In the genomic region with DNA sequence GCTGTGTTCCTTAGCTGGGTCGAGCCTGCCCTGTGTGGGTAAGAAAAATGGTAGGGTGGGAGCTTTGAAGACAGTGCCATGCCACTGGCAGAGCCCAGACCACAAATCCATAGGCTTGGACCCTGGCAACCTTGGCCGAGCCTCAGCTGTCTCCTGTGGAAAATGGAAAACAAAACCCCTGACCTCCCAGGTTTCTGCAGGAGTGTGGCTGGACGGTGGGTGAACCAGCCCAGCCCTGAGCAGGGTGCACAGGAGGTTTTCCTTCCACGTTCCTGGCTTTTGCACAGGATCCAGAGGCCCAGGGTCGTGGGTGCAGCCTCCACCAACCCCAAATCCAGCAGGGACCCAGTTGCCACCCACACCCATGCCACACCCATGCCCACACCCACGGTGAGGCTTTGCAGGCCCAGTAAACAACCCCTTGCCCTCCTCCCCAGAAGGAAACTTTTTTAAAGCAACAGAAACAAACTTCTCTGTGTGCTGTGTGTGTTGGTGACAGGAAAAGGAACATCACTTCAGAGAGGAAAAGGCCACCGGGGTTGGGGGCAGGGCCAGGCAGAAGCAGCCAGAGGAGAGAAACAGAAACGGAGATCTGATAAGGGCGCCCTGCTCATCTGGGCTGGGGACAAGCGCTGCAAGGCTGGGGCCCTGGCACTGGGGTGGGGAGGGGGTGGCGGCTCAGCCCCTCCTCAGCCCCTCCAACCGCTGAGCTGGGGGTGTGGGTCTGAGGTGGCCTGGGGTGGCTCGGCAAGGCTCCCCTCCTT, we compare ENCODE assay signal across 1 cellular context.
TF ChIP-seq lines count a peak whose summit lies in the region.

No MANE protein-coding gene starts in this region.

TF ChIP-seq in K562, 482 proteins besides CTCF, POLR2A, EP300 and RAD21 (continued from another document and continues in another):
- TF ChIP-seq, protein P1, sequence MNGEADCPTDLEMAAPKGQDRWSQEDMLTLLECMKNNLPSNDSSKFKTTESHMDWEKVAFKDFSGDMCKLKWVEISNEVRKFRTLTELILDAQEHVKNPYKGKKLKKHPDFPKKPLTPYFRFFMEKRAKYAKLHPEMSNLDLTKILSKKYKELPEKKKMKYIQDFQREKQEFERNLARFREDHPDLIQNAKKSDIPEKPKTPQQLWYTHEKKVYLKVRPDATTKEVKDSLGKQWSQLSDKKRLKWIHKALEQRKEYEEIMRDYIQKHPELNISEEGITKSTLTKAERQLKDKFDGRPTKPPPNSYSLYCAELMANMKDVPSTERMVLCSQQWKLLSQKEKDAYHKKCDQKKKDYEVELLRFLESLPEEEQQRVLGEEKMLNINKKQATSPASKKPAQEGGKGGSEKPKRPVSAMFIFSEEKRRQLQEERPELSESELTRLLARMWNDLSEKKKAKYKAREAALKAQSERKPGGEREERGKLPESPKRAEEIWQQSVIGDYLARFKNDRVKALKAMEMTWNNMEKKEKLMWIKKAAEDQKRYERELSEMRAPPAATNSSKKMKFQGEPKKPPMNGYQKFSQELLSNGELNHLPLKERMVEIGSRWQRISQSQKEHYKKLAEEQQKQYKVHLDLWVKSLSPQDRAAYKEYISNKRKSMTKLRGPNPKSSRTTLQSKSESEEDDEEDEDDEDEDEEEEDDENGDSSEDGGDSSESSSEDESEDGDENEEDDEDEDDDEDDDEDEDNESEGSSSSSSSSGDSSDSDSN (IDR thresholded peaks at IDR 0.05; ENCODE audit: borderline replicate concordance in 1 of 2, low read depth in 2 of 2, low read length in 2 of 2), result 0 out of 4 replicates have a peak, but pooled peaks of 1 of the 2 experiments have one; percentile 39
- TF ChIP-seq KLF13 (tag; IDR thresholded peaks at IDR 0.05; ENCODE audit: borderline replicate concordance, low read depth) (no peak), ZBTB8A (IDR thresholded peaks at IDR 0.05; ENCODE audit: partially characterized antibody) (no peak), MYC (IDR thresholded peaks at IDR 0.05; ENCODE audit: low read depth, low read length) (peak; percentile 78), MYC (CRISPR knock-in tag; IDR thresholded peaks at IDR 0.05; ENCODE audit: borderline replicate concordance, low read depth) (no peak), RCOR1 (IDR thresholded peaks at IDR 0.05; ENCODE audit: borderline replicate concordance in 1 of 2, low read depth in 2 of 2, low read length in 2 of 2) (peak in 1 of 2 experiments; percentile 73; a peak in 2 of 4 replicates), BRD9 (IDR thresholded peaks at IDR 0.05; ENCODE audit: low read depth, partially characterized antibody) (peak; percentile 68), ZNF518B (CRISPR knock-in tag; IDR thresholded peaks at IDR 0.05) (no peak), ZBTB1 (CRISPR knock-in tag; IDR thresholded peaks at IDR 0.05; ENCODE audit: borderline replicate concordance, low read depth) (no peak), ZBTB26 (CRISPR knock-in tag; IDR thresholded peaks at IDR 0.05) (peak; percentile 60; the same call in 1 of the 2 replicates), GTF2F1 (IDR thresholded peaks at IDR 0.05; ENCODE audit: low read depth, low read length) (no peak), SAP30 (IDR thresholded peaks at IDR 0.05; ENCODE audit: borderline replicate concordance, insufficient read depth, low read depth, low read length, poor library complexity, severe bottlenecking) (no peak), POLR3A (IDR thresholded peaks at IDR 0.05; ENCODE audit: borderline replicate concordance, extremely low read depth, insufficient read depth, insufficient read length) (no peak), ZNF449 (CRISPR knock-in tag; IDR thresholded peaks at IDR 0.05) (peak; percentile 64; the same call in 1 of the 2 replicates), ZNF780A (CRISPR knock-in tag; IDR thresholded peaks at IDR 0.05) (no peak), SMC3 (conservative IDR thresholded peaks at IDR 0.05; ENCODE audit: insufficient read depth, low read depth, low read length) (0 out of 2 replicates have a peak, but pooled peaks have one; percentile 10), NFE2L1 (tag; IDR thresholded peaks at IDR 0.05; ENCODE audit: borderline replicate concordance, low read depth) (no peak), ARID4B (CRISPR knock-in tag; IDR thresholded peaks at IDR 0.05) (no peak)
- TF ChIP-seq, protein P2, sequence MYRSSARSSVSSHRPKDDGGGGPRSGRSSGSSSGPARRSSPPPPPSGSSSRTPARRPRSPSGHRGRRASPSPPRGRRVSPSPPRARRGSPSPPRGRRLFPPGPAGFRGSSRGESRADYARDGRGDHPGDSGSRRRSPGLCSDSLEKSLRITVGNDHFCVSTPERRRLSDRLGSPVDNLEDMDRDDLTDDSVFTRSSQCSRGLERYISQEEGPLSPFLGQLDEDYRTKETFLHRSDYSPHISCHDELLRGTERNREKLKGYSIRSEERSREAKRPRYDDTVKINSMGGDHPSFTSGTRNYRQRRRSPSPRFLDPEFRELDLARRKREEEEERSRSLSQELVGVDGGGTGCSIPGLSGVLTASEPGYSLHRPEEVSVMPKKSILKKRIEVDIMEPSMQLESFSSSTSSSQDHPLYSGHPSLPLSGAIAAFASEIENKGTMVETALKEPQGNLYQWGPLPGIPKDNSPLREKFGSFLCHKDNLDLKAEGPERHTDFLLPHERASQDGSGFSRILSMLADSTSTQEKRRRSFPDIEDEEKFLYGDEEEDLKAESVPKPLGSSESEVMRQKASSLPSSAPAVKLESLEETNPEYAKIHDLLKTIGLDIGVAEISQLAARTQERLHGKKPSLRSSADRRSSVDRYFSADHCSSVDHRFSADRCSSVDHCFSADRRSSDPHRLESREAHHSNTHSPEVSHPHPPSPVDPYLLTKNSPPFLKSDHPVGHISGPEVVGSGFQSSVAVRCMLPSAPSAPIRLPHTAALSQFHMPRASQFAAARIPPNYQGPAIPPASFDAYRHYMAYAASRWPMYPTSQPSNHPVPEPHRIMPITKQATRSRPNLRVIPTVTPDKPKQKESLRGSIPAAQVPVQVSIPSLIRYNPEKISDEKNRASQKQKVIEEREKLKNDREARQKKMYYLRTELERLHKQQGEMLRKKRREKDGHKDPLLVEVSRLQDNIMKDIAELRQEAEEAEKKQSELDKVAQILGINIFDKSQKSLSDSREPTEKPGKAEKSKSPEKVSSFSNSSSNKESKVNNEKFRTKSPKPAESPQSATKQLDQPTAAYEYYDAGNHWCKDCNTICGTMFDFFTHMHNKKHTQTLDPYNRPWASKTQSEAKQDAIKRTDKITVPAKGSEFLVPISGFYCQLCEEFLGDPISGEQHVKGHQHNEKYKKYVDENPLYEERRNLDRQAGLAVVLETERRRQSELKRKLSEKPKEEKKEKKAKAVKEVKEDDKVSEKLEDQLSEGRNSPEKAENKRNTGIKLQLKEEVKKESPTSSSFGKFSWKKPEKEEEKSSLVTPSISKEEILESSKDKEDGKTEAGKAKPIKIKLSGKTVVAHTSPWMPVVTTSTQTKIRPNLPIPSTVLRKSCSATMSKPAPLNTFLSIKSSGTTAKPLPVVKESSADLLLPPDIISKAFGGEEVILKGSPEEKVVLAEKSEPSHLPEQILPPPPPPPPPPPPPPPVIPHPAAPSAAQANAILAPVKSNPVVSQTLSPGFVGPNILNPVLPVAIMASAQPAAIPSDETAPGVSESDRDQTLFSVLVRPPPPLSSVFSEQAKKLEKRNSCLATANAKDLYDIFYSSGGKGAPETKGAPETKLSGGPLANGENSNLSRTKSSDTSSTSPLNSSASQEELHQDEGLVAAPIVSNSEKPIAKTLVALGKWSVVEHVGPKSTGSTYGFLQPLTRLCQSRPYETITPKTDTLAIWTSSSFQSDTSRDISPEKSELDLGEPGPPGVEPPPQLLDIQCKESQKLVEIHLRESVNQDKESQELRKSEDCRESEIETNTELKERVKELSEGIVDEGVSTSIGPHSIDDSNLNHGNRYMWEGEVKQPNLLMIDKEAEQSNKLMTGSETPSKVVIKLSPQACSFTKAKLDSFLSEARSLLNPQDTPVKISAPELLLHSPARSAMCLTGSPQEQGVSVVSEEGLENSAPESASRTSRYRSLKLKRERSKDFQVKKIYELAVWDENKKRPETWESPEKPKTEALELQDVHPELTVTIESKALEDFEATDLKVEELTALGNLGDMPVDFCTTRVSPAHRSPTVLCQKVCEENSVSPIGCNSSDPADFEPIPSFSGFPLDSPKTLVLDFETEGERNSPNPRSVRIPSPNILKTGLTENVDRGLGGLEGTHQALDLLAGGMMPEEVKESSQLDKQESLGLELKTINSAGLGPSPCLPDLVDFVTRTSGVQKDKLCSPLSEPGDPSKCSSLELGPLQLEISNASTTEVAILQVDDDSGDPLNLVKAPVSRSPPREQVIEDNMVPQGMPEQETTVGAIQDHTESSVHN (IDR thresholded peaks at IDR 0.05; ENCODE audit: borderline replicate concordance in 1 of 2, low read depth in 1 of 2), result no peak
- TF ChIP-seq, protein P3, sequence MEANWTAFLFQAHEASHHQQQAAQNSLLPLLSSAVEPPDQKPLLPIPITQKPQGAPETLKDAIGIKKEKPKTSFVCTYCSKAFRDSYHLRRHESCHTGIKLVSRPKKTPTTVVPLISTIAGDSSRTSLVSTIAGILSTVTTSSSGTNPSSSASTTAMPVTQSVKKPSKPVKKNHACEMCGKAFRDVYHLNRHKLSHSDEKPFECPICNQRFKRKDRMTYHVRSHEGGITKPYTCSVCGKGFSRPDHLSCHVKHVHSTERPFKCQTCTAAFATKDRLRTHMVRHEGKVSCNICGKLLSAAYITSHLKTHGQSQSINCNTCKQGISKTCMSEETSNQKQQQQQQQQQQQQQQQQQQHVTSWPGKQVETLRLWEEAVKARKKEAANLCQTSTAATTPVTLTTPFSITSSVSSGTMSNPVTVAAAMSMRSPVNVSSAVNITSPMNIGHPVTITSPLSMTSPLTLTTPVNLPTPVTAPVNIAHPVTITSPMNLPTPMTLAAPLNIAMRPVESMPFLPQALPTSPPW (CRISPR knock-in tag; IDR thresholded peaks at IDR 0.05), result peak; percentile 82
